In genomic region chr4:156829194-156829593, GRCh38 we compare ENCODE assay signal across 13 cellular contexts.
DNase-seq lines count a peak whose midpoint lies in the region; ATAC-seq and TF ChIP-seq lines count a peak whose summit lies in the region.
"Had no signal": no experiment of that assay in that cellular context is flagged by ENCODE, and none has a peak within 500 bp of the region (broad histone marks: within the 10 kb centered on the region; RNA-seq: fewer than 3 reads in every experiment).

No MANE protein-coding gene starts in this region.

- dilution Hi-C loops in mammary epithelial cell (cut with HindIII; ENCODE audit: low sequenced_read_pairs): no loop called here

- H3K4me2 ChIP-seq in mammary epithelial cell (ENCODE audit: insufficient read depth, low read depth, low read length): peak overlapping the region; percentile 80
- H3K4me2 ChIP-seq: PC-9 had no signal

- no peaks in the 10 kb centered on the region for H3K9me3 ChIP-seq in mammary epithelial cell (replicated peaks; ENCODE audit: insufficient read depth, low read length)
- H3K9me3 ChIP-seq in subcutaneous abdominal adipose tissue (ENCODE audit: control insufficient read depth in 5 of 5, low read length in 5 of 5): no peaks in the 10 kb centered on the region

- in situ Hi-C loops in mammary epithelial cell (cut with MboI; ENCODE audit: low sequenced_read_pairs in 2 of 2): no loop called here

- H3K4me3 ChIP-seq in mammary epithelial cell (replicated peaks in 1 of 3; ENCODE audit: insufficient read depth in 1 of 3, low read depth in 2 of 3, low read length in 3 of 3) (peak overlapping the region in 1 of 3 experiments; percentile 20), subcutaneous abdominal adipose tissue (ENCODE audit: low read depth in 1 of 5, low read length in 5 of 5) (peak overlapping the region in 2 of 5 donors; percentile 11 to 26)
- H3K4me3 ChIP-seq: PC-9 had no signal

- WGBS in mammary epithelial cell (ENCODE audit: low coverage, missing lambda C conversion rate): 7% methylated on average over 2 of the region's 2 CpGs

- no peaks in the 10 kb centered on the region for H4K20me1 ChIP-seq in mammary epithelial cell (ENCODE audit: insufficient read depth, low read length)

- TF ChIP-seq CTCF in mammary epithelial cell (conservative IDR thresholded peaks at IDR 0.05 in 1 of 2, IDR thresholded peaks at IDR 0.05 in 1 of 2; ENCODE audit: extremely low read depth in 1 of 2, insufficient read depth in 1 of 2, low read depth in 1 of 2, low read length in 2 of 2): no peak

- peaks cover 30% of the 10 kb centered on the region for H3K4me1 ChIP-seq in mammary epithelial cell (ENCODE audit: insufficient read depth, low read length)
- peaks cover 0 to 26% (median 4%) of the 10 kb centered on the region in 5 donors for H3K4me1 ChIP-seq in subcutaneous abdominal adipose tissue (ENCODE audit: control insufficient read depth in 5 of 5, insufficient read depth in 5 of 5, low read length in 5 of 5)

- H3K27me3 ChIP-seq in mammary epithelial cell (ENCODE audit: insufficient read depth, low read length) (no peaks in the 10 kb centered on the region), subcutaneous abdominal adipose tissue (ENCODE audit: control insufficient read depth in 5 of 5, insufficient read depth in 4 of 5, low read length in 5 of 5) (no peaks in the 10 kb centered on the region)

- ATAC-seq in left lobe of liver (peak; percentile 85), GM18861 (IDR thresholded peaks at IDR 0.05; ENCODE audit: unreplicated experiment) (no peak)
- ATAC-seq: HCT116 had no signal

- BruUV-seq in mammary epithelial cell (replicated peaks; lab: Mats Ljungman, UMichigan): no TSS peak

- H3K27ac ChIP-seq in mammary epithelial cell (ENCODE audit: insufficient read depth, low read depth, low read length) (peak overlapping the region; percentile 68), subcutaneous abdominal adipose tissue (ENCODE audit: low read depth, low read length) (peak overlapping the region; percentile 82)
- H3K27ac ChIP-seq: PC-9, WERI-Rb-1 had no signal

- intact Hi-C loops in mammary epithelial cell (cut with micrococcal nuclease): loop anchor here (2.0 kb wide), 1 partner anchor 54 kb away; no protein-coding TSS in a partner anchor

- no peak overlapping the region for H2AFZ ChIP-seq in mammary epithelial cell (ENCODE audit: low read depth, low read length)
- H2AFZ ChIP-seq: PC-9 had no signal

- H3K9ac ChIP-seq in mammary epithelial cell (ENCODE audit: insufficient read depth, low read length) (peak overlapping the region; percentile 43), subcutaneous abdominal adipose tissue (ENCODE audit: low read length in 5 of 5) (peak overlapping the region in 2 of 5 donors; percentile 56 to 59)

- CTCF ChIA-PET in mammary epithelial cell (lab: Charles Lee; ENCODE audit: low non-redundant PET): no interaction called here

- DNase-seq in NCI-H446 (lab: John Stamatoyannopoulos, UW): peak; percentile 28 to 56
- peak; percentile 12 for DNase-seq in mammary epithelial cell
- DNase-seq in left lobe of liver (ENCODE audit: low spot score): no peak
- DNase-seq in NCI-H1694 (lab: John Stamatoyannopoulos, UW): no peak
- no peak for DNase-seq in NCI-H510A treated with DMSO at 0.1 percent for 48 hours (lab: John Stamatoyannopoulos, UW)
- DNase-seq: effector CD8-positive, alpha-beta T cell; islet precursor cell; NCI-H1105 treated with DMSO at 0.1 percent for 48 hours; PC-9; WERI-Rb-1 had no signal

- H3K79me2 ChIP-seq in mammary epithelial cell (ENCODE audit: insufficient read depth, low read length): peaks cover 8% of the 10 kb centered on the region

- no peaks in the 10 kb centered on the region for H3K36me3 ChIP-seq in mammary epithelial cell (ENCODE audit: insufficient read depth, low read length)
- H3K36me3 ChIP-seq in subcutaneous abdominal adipose tissue (ENCODE audit: control insufficient read depth in 5 of 5, insufficient read depth in 5 of 5, low read length in 5 of 5): no peaks in the 10 kb centered on the region
- H3K36me3 ChIP-seq: WERI-Rb-1 had no signal

Comparison
In these comparisons a context has a peak if more than half of its experiments do, and no peak if none do; other contexts are left out.
1. DNase-seq: peak in NCI-H446 (2 of 2) and mammary epithelial cell (single experiment); none in left lobe of liver (single experiment), NCI-H1694 (single experiment) and NCI-H510A treated with DMSO at 0.1 percent for 48 hours (single experiment).